1 cellular context compared by ENCODE assay signal in genomic region chr4:41178372-41179085, GRCh38.
TF ChIP-seq lines count a peak whose summit lies in the region.

No MANE protein-coding gene starts in this region.

TF ChIP-seq in GM23338, 12 proteins besides CTCF, POLR2A, EP300 and RAD21 (continued from another document):
- no peak for TF ChIP-seq ZNF462 (CRISPR knock-in tag; IDR thresholded peaks at IDR 0.05)
- no peak for TF ChIP-seq EZH2 (IDR thresholded peaks at IDR 0.05; ENCODE audit: low read depth, unreplicated experiment)
- TF ChIP-seq ZNF331 (CRISPR knock-in tag; IDR thresholded peaks at IDR 0.05; ENCODE audit: low read depth), result no peak
- no peak for TF ChIP-seq REST (IDR thresholded peaks at IDR 0.05; ENCODE audit: unreplicated experiment)
